In the genomic region with DNA sequence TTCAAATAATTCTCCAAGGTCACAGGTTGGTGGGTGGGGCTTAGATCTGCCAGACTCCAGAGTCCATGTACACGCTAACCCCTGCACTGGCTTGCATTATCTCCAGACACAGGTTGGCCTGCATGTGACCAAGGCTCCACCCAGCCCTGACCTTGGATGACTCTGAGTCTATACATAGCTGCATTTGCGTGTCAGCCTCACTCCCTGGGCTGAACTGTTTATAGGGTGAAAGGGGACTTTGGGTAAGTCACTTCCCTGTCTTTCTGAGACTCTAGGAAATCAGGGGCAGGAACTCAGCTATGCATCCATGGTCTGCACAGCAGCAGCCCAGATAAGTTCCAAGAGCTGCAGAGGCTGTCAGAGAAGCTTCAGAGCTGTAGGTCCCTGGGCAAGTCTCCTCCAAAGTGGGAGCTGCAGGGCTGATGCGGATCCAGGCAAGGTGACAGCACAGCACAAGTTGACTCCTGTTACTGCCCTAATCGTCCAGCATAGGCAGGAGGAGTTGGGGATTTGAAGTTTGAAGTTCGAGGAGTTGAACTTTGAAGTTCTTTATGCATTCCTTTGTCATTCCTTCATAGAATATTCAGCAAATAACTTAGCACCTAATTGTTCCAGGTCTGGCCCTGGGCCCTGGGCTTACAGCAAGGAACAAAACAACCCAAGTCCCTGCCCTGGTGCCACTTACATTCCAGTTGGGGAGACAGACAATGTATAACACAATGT, we compare ENCODE assay signal across 8 cellular contexts. TPM values are rescaled to one million over a fixed set of nuclear protein-coding genes. Genes with fewer than 3 reads are reported as not detected.
A peak's percentile ranks its signal among the peaks of the same experiment; 100 is the strongest.
DNase-seq lines count a peak whose midpoint lies in the region; ATAC-seq and TF ChIP-seq lines count a peak whose summit lies in the region.

No MANE protein-coding gene starts in this region.

- peak overlapping the region; percentile 7 to 77 (median 18) for H3K4me3 Mint-ChIP-seq in T-cell

- H3K9me3 ChIP-seq in transverse colon (no peaks in the 10 kb centered on the region), suprapubic skin (no peaks in the 10 kb centered on the region)

- no peak for TF ChIP-seq CTCF in transverse colon (IDR thresholded peaks at IDR 0.05)
- TF ChIP-seq CTCF in suprapubic skin (IDR thresholded peaks at IDR 0.05) = no peak

- POLR2A ChIA-PET in T-cell (lab: Charles Lee) = interaction anchor here (0.6 to 5.9 kb wide), 9 partner anchors 9 to 68 kb away, joined by 3 to 56 read pairs (median 5); partner anchors contain the start of gene IRF1 (in 1 of the 2)

- H3K27ac ChIP-seq in transverse colon (peak overlapping the region; percentile 96 to 99 (median 99)), suprapubic skin (no peak overlapping the region)

- peak overlapping the region; percentile 98 to 100 for H3K27ac Mint-ChIP-seq in T-cell

- TF ChIP-seq EP300 in transverse colon (IDR thresholded peaks at IDR 0.05; ENCODE audit: low read depth) (peak; percentile 16), suprapubic skin (IDR thresholded peaks at IDR 0.05) (no peak)

- no peaks in the 10 kb centered on the region for H3K27me3 Mint-ChIP-seq in T-cell

- peaks cover 97 to 99% (median 98%) of the 10 kb centered on the region in 3 donors for H3K4me1 Mint-ChIP-seq in T-cell

- CTCF ChIA-PET in T-cell (lab: Charles Lee) = interaction anchor here (0.7 to 2.3 kb wide), 8 partner anchors 24 to 78 kb away, joined by 3 to 11 read pairs (median 3); no protein-coding TSS in a partner anchor

- H3K27me3 ChIP-seq in transverse colon (no peaks in the 10 kb centered on the region), suprapubic skin (no peaks in the 10 kb centered on the region)

- ATAC-seq in GM18907 (IDR thresholded peaks at IDR 0.05; ENCODE audit: unreplicated experiment) = peak; percentile 26
- ATAC-seq in HG03103 (IDR thresholded peaks at IDR 0.05; ENCODE audit: low read depth, unreplicated experiment) = peak; percentile 32
- ATAC-seq in T-cell (replicated peaks in 1 of 4) = no peak
- no peak for ATAC-seq in HG03039 (IDR thresholded peaks at IDR 0.05; ENCODE audit: unreplicated experiment)

- WGBS in transverse colon (ENCODE audit: low coverage in 1 of 2), 2 donors = 20 to 38% methylated on average over 2 to 5 of the region's 5 CpGs
- 43% methylated on average over 5 of the region's 5 CpGs for WGBS in suprapubic skin

- H3K36me3 ChIP-seq in transverse colon (no peaks in the 10 kb centered on the region), suprapubic skin (no peaks in the 10 kb centered on the region)

- intact Hi-C loops in cardiac septum (cut with DNase I) (loop anchor here (5.0 kb wide), 1 partner anchor 36 kb away; no protein-coding TSS in a partner anchor), transverse colon (cut with DNase I; ENCODE audit: low total_unique reads) (no loop called here)

- TF ChIP-seq POLR2A in transverse colon (IDR thresholded peaks at IDR 0.05) (peak; percentile 35), suprapubic skin (IDR thresholded peaks at IDR 0.05) (no peak)

- H3K4me1 ChIP-seq in transverse colon = peaks cover 74 to 95% (median 85%) of the 10 kb centered on the region in 4 donors
- peaks cover 94% of the 10 kb centered on the region for H3K4me1 ChIP-seq in suprapubic skin

- H3K36me3 Mint-ChIP-seq in T-cell = peaks cover 31% of the 10 kb centered on the region

- no peak overlapping the region for H3K4me3 ChIP-seq in transverse colon
- H3K4me3 ChIP-seq in suprapubic skin = no peak overlapping the region

- in situ Hi-C loops in transverse colon (cut with MboI; ENCODE audit: low pct_ligation_motif_present in 1 of 4, low pct_unique_long_range_greater_than_20kb in 1 of 4, low sequenced_read_pairs in 3 of 4) = loop anchor here in 2 of 4 donors (5.0 to 10.0 kb wide), 2 partner anchors 49 to 52 kb away; no protein-coding TSS in a partner anchor

- no peak for DNase-seq in T-cell
- DNase-seq in cardiac septum (ENCODE audit: low spot score) = peak; percentile 82
- DNase-seq in transverse colon = peak; percentile 87
- no peak for DNase-seq in suprapubic skin (ENCODE audit: low spot score in 2 of 2)
- no peak for DNase-seq in AG08395 (ENCODE audit: low spot score)

- no peaks in the 10 kb centered on the region for H3K9me3 Mint-ChIP-seq in T-cell

RNA-seq across cellular contexts. Expression of gene SLC22A5, which starts 53.4 kb away (rescaled TPM):
- total RNA-seq in T-cell (10 to 100 TPM in 2 of 5 donors, 1 to 10 TPM in 3; 4.8 to 14.0 (median 7.6) TPM), cardiac septum (9.2 TPM), transverse colon (100 to 1,000 TPM in 1 of 4 donors, 10 to 100 TPM in 3; 34.6 to 129 (median 67.8) TPM), suprapubic skin (10 to 100 TPM; 23.2 to 36.6 (median 26.3) TPM)

Comparison
In these comparisons a context has a peak if more than half of its experiments do, and no peak if none do; other contexts are left out.
1. ATAC-seq: peak in GM18907 (single experiment) and HG03103 (single experiment); none in T-cell (0 of 4) and HG03039 (single experiment).
2. DNase-seq: peak in cardiac septum (single experiment) and transverse colon (single experiment); none in T-cell (0 of 34), suprapubic skin (0 of 2) and AG08395 (single experiment).